14 cellular contexts compared by ENCODE assay signal in genomic region chr18:7572837-7573236, GRCh38. TPM values are rescaled to one million over a fixed set of nuclear protein-coding genes. Genes with fewer than 3 reads are reported as not detected.
DNase-seq lines count a peak whose midpoint lies in the region; ATAC-seq, FAIRE-seq and TF ChIP-seq lines count a peak whose summit lies in the region.
"Had no signal": no experiment of that assay in that cellular context is flagged by ENCODE, and none has a peak within 500 bp of the region (broad histone marks: within the 10 kb centered on the region; RNA-seq: fewer than 3 reads in every experiment).

No MANE protein-coding gene starts in this region.

- H3K79me1 ChIP-seq in neuronal stem cell (ENCODE audit: low read depth, low read length): peaks cover 2% of the 10 kb centered on the region

- H3K79me2 ChIP-seq in KMS-11 (ENCODE audit: insufficient read depth, low read depth) (peaks cover 83% of the 10 kb centered on the region), GM12878 (ENCODE audit: control insufficient read depth, insufficient read depth, low read length) (no peaks in the 10 kb centered on the region)

- intact Hi-C loops in GM12878 (cut with micrococcal nuclease; ENCODE audit: unreplicated experiment): no loop called here

- in situ Hi-C loops in GM12878 (cut with MboI): no loop called here
- in situ Hi-C loops in G401 (cut with HindIII; ENCODE audit: low sequenced_read_pairs): no loop called here

- H3K27me3 ChIP-seq in KMS-11 (ENCODE audit: insufficient read depth, low read depth): no peaks in the 10 kb centered on the region
- no peaks in the 10 kb centered on the region for H3K27me3 ChIP-seq in GM12878 (replicated peaks in 1 of 2; ENCODE audit: control insufficient read depth in 2 of 2, insufficient read depth in 2 of 2, low read length in 1 of 2)
- peaks cover 0 to 2% (median 0%) of the 10 kb centered on the region in 3 experiments for H3K27me3 ChIP-seq in neuronal stem cell (ENCODE audit: control insufficient read depth in 3 of 3, insufficient read depth in 3 of 3, low read depth in 1 of 3, low read length in 3 of 3)

- no peak for FAIRE-seq in GM12878 (lab: Jason Lieb, UNC)

- no peaks in the 10 kb centered on the region; the same call in 2 of the 3 replicates for H3K9me3 ChIP-seq in GM12878 (replicated peaks; ENCODE audit: control insufficient read depth, insufficient read depth, low read length)
- H3K9me3 ChIP-seq in neuronal stem cell (replicated peaks in 1 of 2; ENCODE audit: control insufficient read depth in 2 of 2, insufficient read depth in 1 of 2, low read depth in 1 of 2, low read length in 2 of 2): peaks cover 0 to 5% of the 10 kb centered on the region in 2 donors

- H3K23ac ChIP-seq in neuronal stem cell (ENCODE audit: low read depth, low read length, poor library complexity): no peak overlapping the region

- H2AFZ ChIP-seq in KMS-11 (ENCODE audit: low read depth) (peak overlapping the region; percentile 1; the same call in 1 of the 2 replicates), GM12878 (ENCODE audit: control insufficient read depth, low read depth, low read length) (no peak overlapping the region), neuronal stem cell (ENCODE audit: low read length) (no peak overlapping the region)

- SMC1A ChIA-PET in GM12878 (lab: Charles Lee; ENCODE audit: uncharacterized antibody, unreplicated experiment): no interaction called here

- no peak overlapping the region for H2BK15ac ChIP-seq in neuronal stem cell (ENCODE audit: low read length)

- H4K20me1 ChIP-seq in KMS-11 (ENCODE audit: insufficient read depth): no peaks in the 10 kb centered on the region
- H4K20me1 ChIP-seq in GM12878 (ENCODE audit: control insufficient read depth, insufficient read depth): no peaks in the 10 kb centered on the region

- RAD21 ChIA-PET in GM12878 (lab: Charles Lee; ENCODE audit: unreplicated experiment): no interaction called here

- ATAC-seq in GM12878 (peak; percentile 73), HG03097 (IDR thresholded peaks at IDR 0.05; ENCODE audit: low FRiP score, unreplicated experiment) (no peak), GM19463 (IDR thresholded peaks at IDR 0.05; ENCODE audit: unreplicated experiment) (no peak)

- TF ChIP-seq CTCF in KMS-11 (conservative IDR thresholded peaks at IDR 0.05; ENCODE audit: low read depth, low read length): no peak
- TF ChIP-seq CTCF in GM12878 (IDR thresholded peaks at IDR 0.05 in 2 of 3, conservative IDR thresholded peaks at IDR 0.05 in 1 of 3; ENCODE audit: control insufficient read depth in 2 of 3, extremely low read depth in 1 of 3, insufficient read depth in 1 of 3, low read depth in 3 of 3, low read length in 3 of 3): no peak

- TF ChIP-seq POLR2A in GM12878 (IDR thresholded peaks at IDR 0.05; ENCODE audit: low read depth, low read length): no peak

- no peak overlapping the region for H4K8ac ChIP-seq in neuronal stem cell (ENCODE audit: low read depth, low read length)

- H3K18ac ChIP-seq in neuronal stem cell (ENCODE audit: low read length): no peak overlapping the region

- POLR2A ChIA-PET in GM12878 (lab: Charles Lee): no interaction called here

- H3K9ac ChIP-seq in KMS-11 (peak overlapping the region; percentile 29), GM12878 (ENCODE audit: control insufficient read depth, insufficient read depth, low read length) (no peak overlapping the region), neuronal stem cell (ENCODE audit: low read depth, low read length, poor library complexity) (peak overlapping the region; percentile 38)

- DNase-seq in EL (peak; percentile 61), GM12878 (ENCODE audit: low read depth, low spot score) (peak; percentile 23), neuronal stem cell (ENCODE audit: low spot score) (no peak), GOT3 (lab: John Stamatoyannopoulos, UW) (no peak), G401 (ENCODE audit: low spot score) (no peak)
- DNase-seq: activated CD4-positive, alpha-beta T cell treated with anti-CD3 and anti-CD28 coated beads for 1 hour; activated gamma-delta T cell treated with Interleukin-2 at 50 U/mL for 16 hours; NCI-H1694; NCI-H82; stimulated activated CD4-positive, alpha-beta T cell treated with anti-CD3 and anti-CD28 coated beads, Interleukin-12 subunit alpha, Interleukin-12 subunit beta, amount 100 ng/mL, for 4 hours had no signal

- H3K14ac ChIP-seq in neuronal stem cell (ENCODE audit: low read length): no peak overlapping the region

- H2BK5ac ChIP-seq in neuronal stem cell (ENCODE audit: low read length): no peak overlapping the region

- WGBS in GM12878 (ENCODE audit: insufficient coverage, insufficient replicate concordance, low lambda C conversion rate, missing lambda C conversion rate): 2% methylated on average over 2 of the region's 2 CpGs
- no CpG with 5 or more reads among the region's 2 CpGs for WGBS in neuronal stem cell (ENCODE audit: extremely low coverage in 2 of 2, insufficient read length in 2 of 2, insufficient replicate concordance in 1 of 2), 2 donors

- H3K4ac ChIP-seq in neuronal stem cell (ENCODE audit: low read length): no peak overlapping the region

- no peak overlapping the region for H2BK12ac ChIP-seq in neuronal stem cell (ENCODE audit: low read length)

- H3K4me2 ChIP-seq in KMS-11 (peak overlapping the region; percentile 59), GM12878 (ENCODE audit: control insufficient read depth, insufficient read depth) (no peak overlapping the region), neuronal stem cell (ENCODE audit: insufficient read depth, low read length, poor library complexity, severe bottlenecking) (no peak overlapping the region)

- no peak overlapping the region for H2BK120ac ChIP-seq in neuronal stem cell (ENCODE audit: low read depth, low read length)

- TF ChIP-seq EP300 in GM12878 (IDR thresholded peaks at IDR 0.05; ENCODE audit: borderline replicate concordance in 1 of 2, control insufficient read depth in 1 of 2, low read depth in 2 of 2, low read length in 2 of 2): no peak

- H3K4me3 ChIP-seq in KMS-11 (IDR thresholded peaks at IDR 0.05; ENCODE audit: insufficient read depth, low read depth, low read length): no peak overlapping the region
- no peak overlapping the region for H3K4me3 ChIP-seq in GM12878
- no peak overlapping the region for H3K4me3 ChIP-seq in neuronal stem cell (ENCODE audit: low read length in 2 of 2)

- H3K36me3 ChIP-seq in KMS-11 (ENCODE audit: insufficient read depth) (no peaks in the 10 kb centered on the region), GM12878 (ENCODE audit: control insufficient read depth in 2 of 2, insufficient read depth in 2 of 2, low read length in 1 of 2) (no peaks in the 10 kb centered on the region), neuronal stem cell (replicated peaks in 1 of 2; ENCODE audit: control insufficient read depth in 2 of 2, insufficient read depth in 2 of 2, low read length in 2 of 2) (no peaks in the 10 kb centered on the region)

- H3K27ac ChIP-seq in KMS-11 (peak overlapping the region; percentile 69), GM12878 (ENCODE audit: control insufficient read depth, insufficient read depth) (no peak overlapping the region), neuronal stem cell (replicated peaks; ENCODE audit: low read length) (no peak overlapping the region)
- H3K27ac ChIP-seq: C4-2B had no signal

- TF ChIP-seq RAD21 in GM12878 (IDR thresholded peaks at IDR 0.05; ENCODE audit: insufficient read depth, low read depth, low read length): no peak

- H2AK5ac ChIP-seq in neuronal stem cell (ENCODE audit: low read depth, low read length): no peak overlapping the region

- CTCF ChIA-PET in GM12878 (lab: Yijun Ruan, JAX): no interaction called here

- H3K4me1 ChIP-seq in KMS-11 (ENCODE audit: low read depth, poor library complexity, severe bottlenecking): peaks cover 84% of the 10 kb centered on the region
- no peaks in the 10 kb centered on the region for H3K4me1 ChIP-seq in GM12878 (ENCODE audit: control insufficient read depth, insufficient read depth, low read length)
- peaks cover 10 to 19% of the 10 kb centered on the region in 2 donors for H3K4me1 ChIP-seq in neuronal stem cell (ENCODE audit: control insufficient read depth in 2 of 2, insufficient read depth in 1 of 2, low read depth in 1 of 2, low read length in 2 of 2)

- H4K91ac ChIP-seq in neuronal stem cell (ENCODE audit: low read depth, low read length, poor library complexity): no peak overlapping the region

- BruUV-seq in GM12878 (replicated peaks; lab: Mats Ljungman, UMichigan): no TSS peak

TF ChIP-seq in GM12878, 131 proteins besides CTCF, POLR2A, EP300 and RAD21 (continues in another document):
- TF ChIP-seq RBBP5 (conservative IDR thresholded peaks at IDR 0.05): no peak
- no peak for TF ChIP-seq CBX5 (IDR thresholded peaks at IDR 0.05; ENCODE audit: low read depth)
- TF ChIP-seq SMAD5 (IDR thresholded peaks at IDR 0.05; ENCODE audit: low read depth): no peak
- no peak for TF ChIP-seq CREB1 (IDR thresholded peaks at IDR 0.05; ENCODE audit: low read depth)
- TF ChIP-seq TBL1XR1 (IDR thresholded peaks at IDR 0.05; ENCODE audit: low read depth, low read length): no peak
- no peak for TF ChIP-seq MAX (IDR thresholded peaks at IDR 0.05; ENCODE audit: low read depth, low read length)
- TF ChIP-seq NFXL1 (IDR thresholded peaks at IDR 0.05; ENCODE audit: borderline replicate concordance): no peak
- TF ChIP-seq TARDBP (IDR thresholded peaks at IDR 0.05; ENCODE audit: borderline replicate concordance): no peak

RNA-seq across cellular contexts. Expression of gene PTPRM, which starts 5.7 kb away (rescaled TPM):
- total RNA-seq in GM12878 (2013; cell fraction: nucleolus; rRNA removed): 69.9 and 81.0 TPM in 2 replicates
- total RNA-seq in GM12878 (2014; rRNA removed) (0.68 and 1.0 TPM in 2 replicates), GM12878 (2014; rRNA removed; fragmentation: Illumina TruSeq; extraction: Trizol) (0.60 and 0.67 TPM in 2 replicates), GM12878 (2021) (1.2 and 1.3 TPM in 2 replicates)
- polyA plus RNA-seq in GM12878 (2011; ENCODE audit: low read depth): 0.50 TPM
- polyA plus RNA-seq in GM12878 (2011; rRNA removed) (22.6 and 24.4 TPM in 2 replicates), GM12878 (2014; fragmentation: Illumina TruSeq; extraction: Trizol) (0.72 and 0.86 TPM in 2 replicates), GM12878 (2014; fragmentation: Nextera tagmentation; extraction: Ambion mirVana) (under 1 TPM; 0.07 to 0.13 TPM), GM12878 (2014; rRNA removed) (0.28 and 0.51 TPM in 2 replicates), GM12878 (2016; fragmentation: Nextera tagmentation; extraction: Ambion mirVana) (under 1 TPM; 0.19 to 0.54 TPM)
- polyA plus RNA-seq in GM12878 (2011; cell fraction: cytosol; rRNA removed): 14.4 and 17.1 TPM in 2 replicates
- polyA plus RNA-seq in GM12878 (2011; cell fraction: nucleus; rRNA removed): 63.3 and 80.8 TPM in 2 replicates
- 0.34 and 1.2 TPM in 2 replicates for polyA plus RNA-seq in GM12878 (2012)
- polyA minus RNA-seq in GM12878 (2011; rRNA and poly(A)+ RNA removed): 22.9 TPM in 2 replicates
- polyA minus RNA-seq in GM12878 (2011; cell fraction: cytosol; rRNA and poly(A)+ RNA removed): 4.6 and 11.8 TPM in 2 replicates
- polyA minus RNA-seq in GM12878 (2011; cell fraction: nucleus; rRNA and poly(A)+ RNA removed): 49.7 and 50.2 TPM in 2 replicates
- 12.6 TPM for polyA plus RNA-seq in neuronal stem cell (2013, experiment 1 of 2)
- 10.1 TPM for polyA plus RNA-seq in neuronal stem cell (2013, experiment 2 of 2)
- total RNA-seq in G401 (2014; rRNA removed; shearing (Covaris generic)): not detected in 2 replicates

Comparison
In these comparisons a context has a peak if more than half of its experiments do, and no peak if none do; other contexts are left out.
1. DNase-seq: peak in EL (single experiment) and GM12878 (single experiment); none in neuronal stem cell (single experiment), GOT3 (single experiment) and G401 (single experiment).